ENCODE assay signal across 8 cellular contexts in genomic region chr10:80077869-80078447, GRCh38. TPM values are rescaled to one million over a fixed set of nuclear protein-coding genes. Genes with fewer than 3 reads are reported as not detected.
DNase-seq lines count a peak whose midpoint lies in the region; ATAC-seq and TF ChIP-seq lines count a peak whose summit lies in the region.

No MANE protein-coding gene starts in this region.

- H3K4me1 Mint-ChIP-seq in CD4-positive, CD25-positive, alpha-beta regulatory T cell, result peaks cover 4 to 22% (median 15%) of the 10 kb centered on the region in 4 donors
- peaks cover 22% of the 10 kb centered on the region for H3K4me1 Mint-ChIP-seq in nephron progenitor cell

- H3K27ac Mint-ChIP-seq in CD4-positive, CD25-positive, alpha-beta regulatory T cell, result peak overlapping the region; percentile 95 to 96 (median 95)
- peak overlapping the region; percentile 92 for H3K27ac Mint-ChIP-seq in nephron progenitor cell

- H3K27ac ChIP-seq in CD4-positive, CD25-positive, alpha-beta regulatory T cell (ENCODE audit: insufficient read depth, low read length, poor library complexity, severe bottlenecking), result peak overlapping the region; percentile 82
- peak overlapping the region; percentile 93 for H3K27ac ChIP-seq in KMS-11
- peak overlapping the region; percentile 97 to 98 for H3K27ac ChIP-seq in coronary artery

- TF ChIP-seq CTCF in KMS-11 (conservative IDR thresholded peaks at IDR 0.05; ENCODE audit: low read depth, low read length), result no peak
- no peak for TF ChIP-seq CTCF in coronary artery (IDR thresholded peaks at IDR 0.05)
- no peak for TF ChIP-seq CTCF in nephron progenitor cell (IDR thresholded peaks at IDR 0.05)

- peaks cover 17% of the 10 kb centered on the region for H3K4me1 ChIP-seq in CD4-positive, CD25-positive, alpha-beta regulatory T cell (ENCODE audit: control insufficient read depth, insufficient read depth, low read length, poor library complexity, severe bottlenecking)
- peaks cover 16% of the 10 kb centered on the region for H3K4me1 ChIP-seq in KMS-11 (ENCODE audit: low read depth, poor library complexity, severe bottlenecking)

- H3K27me3 ChIP-seq in CD4-positive, CD25-positive, alpha-beta regulatory T cell (ENCODE audit: control insufficient read depth, insufficient read depth, low read length), result no peaks in the 10 kb centered on the region
- H3K27me3 ChIP-seq in KMS-11 (ENCODE audit: insufficient read depth, low read depth), result no peaks in the 10 kb centered on the region

- H3K27me3 Mint-ChIP-seq in CD4-positive, CD25-positive, alpha-beta regulatory T cell, result no peaks in the 10 kb centered on the region
- H3K27me3 Mint-ChIP-seq in nephron progenitor cell (ENCODE audit: low read depth, poor library complexity), result no peaks in the 10 kb centered on the region

- no peaks in the 10 kb centered on the region for H3K79me2 ChIP-seq in KMS-11 (ENCODE audit: insufficient read depth, low read depth)

- H3K36me3 ChIP-seq in CD4-positive, CD25-positive, alpha-beta regulatory T cell (ENCODE audit: control insufficient read depth, insufficient read depth, low read length), result no peaks in the 10 kb centered on the region
- no peaks in the 10 kb centered on the region for H3K36me3 ChIP-seq in KMS-11 (ENCODE audit: insufficient read depth)

- H3K4me3 ChIP-seq in CD4-positive, CD25-positive, alpha-beta regulatory T cell (ENCODE audit: low read depth, low read length), result peak overlapping the region; percentile 98
- H3K4me3 ChIP-seq in KMS-11 (IDR thresholded peaks at IDR 0.05; ENCODE audit: insufficient read depth, low read depth, low read length) (peak overlapping the region; percentile 24), coronary artery (peak overlapping the region; percentile 92)

- peak overlapping the region; percentile 72; the same call in 1 of the 2 replicates for H3K4me2 ChIP-seq in KMS-11

- ATAC-seq in CD4-positive, CD25-positive, alpha-beta regulatory T cell (ENCODE audit: low read depth in 2 of 2), result no peak
- ATAC-seq in GM21529 (IDR thresholded peaks at IDR 0.05; ENCODE audit: unreplicated experiment), result no peak
- ATAC-seq in HG03442 (IDR thresholded peaks at IDR 0.05; ENCODE audit: unreplicated experiment), result no peak

- peaks cover 14% of the 10 kb centered on the region for H3K36me3 Mint-ChIP-seq in CD4-positive, CD25-positive, alpha-beta regulatory T cell
- peaks cover 5% of the 10 kb centered on the region for H3K36me3 Mint-ChIP-seq in nephron progenitor cell (ENCODE audit: low read depth)

- DNase-seq in CD4-positive, CD25-positive, alpha-beta regulatory T cell, result no peak
- no peak for DNase-seq in coronary artery (ENCODE audit: low spot score)
- DNase-seq in nephron progenitor cell, result no peak
- DNase-seq in SKM-1 treated with dmso at 0.1 percent for 144 hours (lab: John Stamatoyannopoulos, UW; ENCODE audit: unreplicated experiment), result no peak
- DNase-seq in activated effector memory CD4-positive, alpha-beta T cell treated with Interleukin-2 at 50 U/mL for 16 hours, result no peak

- peak overlapping the region; percentile 94 to 99 (median 96) for H3K4me3 Mint-ChIP-seq in CD4-positive, CD25-positive, alpha-beta regulatory T cell
- H3K4me3 Mint-ChIP-seq in nephron progenitor cell, result peak overlapping the region; percentile 98

- peak overlapping the region; percentile 89 for H3K9ac ChIP-seq in KMS-11

- H3K9me3 Mint-ChIP-seq in CD4-positive, CD25-positive, alpha-beta regulatory T cell, result no peaks in the 10 kb centered on the region
- H3K9me3 Mint-ChIP-seq in nephron progenitor cell, result no peaks in the 10 kb centered on the region

- H4K20me1 ChIP-seq in KMS-11 (ENCODE audit: insufficient read depth), result no peaks in the 10 kb centered on the region

- H2AFZ ChIP-seq in KMS-11 (ENCODE audit: low read depth), result peak overlapping the region; percentile 79

- H3K9me3 ChIP-seq in CD4-positive, CD25-positive, alpha-beta regulatory T cell (ENCODE audit: control insufficient read depth in 2 of 2, low read length in 2 of 2), result no peaks in the 10 kb centered on the region

RNA-seq across cellular contexts. Expression of gene TMEM254, which starts 0.5 kb away (rescaled TPM):
- 10.7 TPM for total RNA-seq in CD4-positive, CD25-positive, alpha-beta regulatory T cell
- 10 to 100 TPM; 35.5 to 43.8 (median 37.9) TPM for polyA plus RNA-seq in CD4-positive, CD25-positive, alpha-beta regulatory T cell

RNA-seq across cellular contexts. Expression of gene PLAC9, which starts 54.6 kb away (rescaled TPM):
- total RNA-seq in CD4-positive, CD25-positive, alpha-beta regulatory T cell, result not detected
- 1 to 10 TPM in 1 of 4 donors, under 1 TPM in 1, not detected in 2; 0.33 to 1.1 TPM for polyA plus RNA-seq in CD4-positive, CD25-positive, alpha-beta regulatory T cell

Comparison
In these comparisons a context has a peak if more than half of its experiments do, and no peak if none do; other contexts are left out.
1. H3K4me3 ChIP-seq: peak in every context shown above with its lines; median percentile 98 in CD4-positive, CD25-positive, alpha-beta regulatory T cell; 92 in coronary artery; 24 in KMS-11.